Comparison of ENCODE assay signal across 1 cellular context in genomic region chr19:48943081-48943480, GRCh38.
TF ChIP-seq lines count a peak whose summit lies in the region.

No MANE protein-coding gene starts in this region.

TF ChIP-seq in K562, 482 proteins besides CTCF, POLR2A, EP300 and RAD21 (continued from another document):
- no peak for TF ChIP-seq ZNF398 (CRISPR knock-in tag; IDR thresholded peaks at IDR 0.05)
- 0 out of 4 replicates have a peak, but pooled peaks of 1 of the 2 experiments have one; percentile 11 for TF ChIP-seq RCOR1 (IDR thresholded peaks at IDR 0.05; ENCODE audit: borderline replicate concordance in 1 of 2, low read depth in 2 of 2, low read length in 2 of 2)
- no peak for TF ChIP-seq PURB (CRISPR knock-in tag; IDR thresholded peaks at IDR 0.05; ENCODE audit: low read depth)
- TF ChIP-seq TGIF2 (CRISPR knock-in tag; IDR thresholded peaks at IDR 0.05), result no peak
- no peak for TF ChIP-seq NEUROD1 (IDR thresholded peaks at IDR 0.05; ENCODE audit: borderline replicate concordance, low read depth, low read length, partially characterized antibody)
- TF ChIP-seq ZNF75A (CRISPR knock-in tag; IDR thresholded peaks at IDR 0.05), result no peak
- TF ChIP-seq BCLAF1 (IDR thresholded peaks at IDR 0.05; ENCODE audit: borderline replicate concordance in 1 of 2, control insufficient read depth in 1 of 2, low read depth in 2 of 2, low read length in 1 of 2), result no peak
- TF ChIP-seq MAFG (tag; conservative IDR thresholded peaks at IDR 0.05), result no peak
- no peak for TF ChIP-seq SP2 (IDR thresholded peaks at IDR 0.05; ENCODE audit: extremely low read depth, low read depth, low read length, poor library complexity, severe bottlenecking)
- TF ChIP-seq TAF1 (IDR thresholded peaks at IDR 0.05; ENCODE audit: control insufficient read depth, extremely low read depth, insufficient read depth, low read length, severe bottlenecking), result no peak
- no peak for TF ChIP-seq HMG20B (CRISPR knock-in tag; IDR thresholded peaks at IDR 0.05)
- no peak for TF ChIP-seq NR4A1 (CRISPR knock-in tag; IDR thresholded peaks at IDR 0.05)
- no peak for TF ChIP-seq NR4A1 (tag; IDR thresholded peaks at IDR 0.05)
- TF ChIP-seq EHMT2 (IDR thresholded peaks at IDR 0.05), result no peak
- TF ChIP-seq PPARD (CRISPR knock-in tag; IDR thresholded peaks at IDR 0.05), result no peak
- no peak for TF ChIP-seq ZNF174 (CRISPR knock-in tag; IDR thresholded peaks at IDR 0.05)
- TF ChIP-seq DPF2 (IDR thresholded peaks at IDR 0.05), result peak; percentile 34; the same call in 1 of the 2 replicates
- no peak for TF ChIP-seq SAP30 (IDR thresholded peaks at IDR 0.05; ENCODE audit: borderline replicate concordance, insufficient read depth, low read depth, low read length, poor library complexity, severe bottlenecking)
- TF ChIP-seq, protein P1, sequence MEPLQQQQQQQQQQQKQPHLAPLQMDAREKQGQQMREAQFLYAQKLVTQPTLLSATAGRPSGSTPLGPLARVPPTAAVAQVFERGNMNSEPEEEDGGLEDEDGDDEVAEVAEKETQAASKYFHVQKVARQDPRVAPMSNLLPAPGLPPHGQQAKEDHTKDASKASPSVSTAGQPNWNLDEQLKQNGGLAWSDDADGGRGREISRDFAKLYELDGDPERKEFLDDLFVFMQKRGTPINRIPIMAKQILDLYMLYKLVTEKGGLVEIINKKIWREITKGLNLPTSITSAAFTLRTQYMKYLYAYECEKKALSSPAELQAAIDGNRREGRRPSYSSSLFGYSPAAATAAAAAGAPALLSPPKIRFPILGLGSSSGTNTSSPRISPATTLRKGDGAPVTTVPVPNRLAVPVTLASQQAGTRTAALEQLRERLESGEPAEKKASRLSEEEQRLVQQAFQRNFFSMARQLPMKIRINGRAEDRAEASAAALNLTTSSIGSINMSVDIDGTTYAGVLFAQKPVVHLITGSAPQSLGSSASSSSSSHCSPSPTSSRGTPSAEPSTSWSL (CRISPR knock-in tag; IDR thresholded peaks at IDR 0.05; ENCODE audit: borderline replicate concordance), result no peak
- TF ChIP-seq HIVEP1 (CRISPR knock-in tag; IDR thresholded peaks at IDR 0.05), result no peak
- no peak for TF ChIP-seq ZFP91 (CRISPR knock-in tag; IDR thresholded peaks at IDR 0.05)
- TF ChIP-seq NELFE (IDR thresholded peaks at IDR 0.05; ENCODE audit: insufficient read depth, insufficient read length), result no peak
- TF ChIP-seq ZEB2 (IDR thresholded peaks at IDR 0.05), result no peak
- TF ChIP-seq SREBF2 (CRISPR knock-in tag; IDR thresholded peaks at IDR 0.05), result no peak
- no peak for TF ChIP-seq MITF (IDR thresholded peaks at IDR 0.05)
- TF ChIP-seq TBP (optimal IDR thresholded peaks at IDR 0.05; ENCODE audit: low read depth, low read length), result no peak
- TF ChIP-seq, protein P2, sequence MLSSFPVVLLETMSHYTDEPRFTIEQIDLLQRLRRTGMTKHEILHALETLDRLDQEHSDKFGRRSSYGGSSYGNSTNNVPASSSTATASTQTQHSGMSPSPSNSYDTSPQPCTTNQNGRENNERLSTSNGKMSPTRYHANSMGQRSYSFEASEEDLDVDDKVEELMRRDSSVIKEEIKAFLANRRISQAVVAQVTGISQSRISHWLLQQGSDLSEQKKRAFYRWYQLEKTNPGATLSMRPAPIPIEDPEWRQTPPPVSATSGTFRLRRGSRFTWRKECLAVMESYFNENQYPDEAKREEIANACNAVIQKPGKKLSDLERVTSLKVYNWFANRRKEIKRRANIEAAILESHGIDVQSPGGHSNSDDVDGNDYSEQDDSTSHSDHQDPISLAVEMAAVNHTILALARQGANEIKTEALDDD (IDR thresholded peaks at IDR 0.05), result 0 out of 2 replicates have a peak, but pooled peaks have one; percentile 19
- TF ChIP-seq RBM17 (IDR thresholded peaks at IDR 0.05; ENCODE audit: borderline replicate concordance, low read depth, low read length), result no peak
- TF ChIP-seq HOXB6 (CRISPR knock-in tag; IDR thresholded peaks at IDR 0.05; ENCODE audit: borderline replicate concordance), result no peak
- no peak for TF ChIP-seq BMI1 (IDR thresholded peaks at IDR 0.05; ENCODE audit: low read length)
- no peak for TF ChIP-seq KDM5B (IDR thresholded peaks at IDR 0.05; ENCODE audit: insufficient replicate concordance, low read depth, low read length)
- TF ChIP-seq ZNF699 (CRISPR knock-in tag; IDR thresholded peaks at IDR 0.05; ENCODE audit: insufficient replicate concordance), result no peak
- TF ChIP-seq ILK (tag; IDR thresholded peaks at IDR 0.05; ENCODE audit: borderline replicate concordance, low read depth), result no peak
- no peak for TF ChIP-seq HINFP (tag; conservative IDR thresholded peaks at IDR 0.05; ENCODE audit: low read depth)
- peak; percentile 31; the same call in 1 of the 2 replicates for TF ChIP-seq ZNF384 (IDR thresholded peaks at IDR 0.05; ENCODE audit: low read depth, low read length)
- TF ChIP-seq FOXJ3 (CRISPR knock-in tag; IDR thresholded peaks at IDR 0.05), result no peak
- TF ChIP-seq ZNF12 (CRISPR knock-in tag; IDR thresholded peaks at IDR 0.05), result no peak
- TF ChIP-seq CSDE1 (IDR thresholded peaks at IDR 0.05), result no peak
- TF ChIP-seq CHD4 (IDR thresholded peaks at IDR 0.05; ENCODE audit: insufficient read depth, insufficient replicate concordance, low read depth, low read length, poor library complexity, severe bottlenecking), result no peak
- TF ChIP-seq MECOM (CRISPR knock-in tag; IDR thresholded peaks at IDR 0.05), result no peak
- no peak for TF ChIP-seq ZNF175 (CRISPR knock-in tag; IDR thresholded peaks at IDR 0.05; ENCODE audit: low read depth)
- TF ChIP-seq ZNF583 (CRISPR knock-in tag; IDR thresholded peaks at IDR 0.05), result no peak
- peak; percentile 69; the same call in 1 of the 2 replicates for TF ChIP-seq NR2C1 (IDR thresholded peaks at IDR 0.05)
- TF ChIP-seq NR2C1 (tag; IDR thresholded peaks at IDR 0.05), result peak; percentile 85
- TF ChIP-seq FOXK2 (conservative IDR thresholded peaks at IDR 0.05 in 1 of 2, IDR thresholded peaks at IDR 0.05 in 1 of 2; ENCODE audit: low read depth in 2 of 2), result no peak
- TF ChIP-seq SPI1 (IDR thresholded peaks at IDR 0.05; ENCODE audit: borderline replicate concordance, low read depth, low read length), result 0 out of 2 replicates have a peak, but pooled peaks have one; percentile 12
- TF ChIP-seq, protein P3, sequence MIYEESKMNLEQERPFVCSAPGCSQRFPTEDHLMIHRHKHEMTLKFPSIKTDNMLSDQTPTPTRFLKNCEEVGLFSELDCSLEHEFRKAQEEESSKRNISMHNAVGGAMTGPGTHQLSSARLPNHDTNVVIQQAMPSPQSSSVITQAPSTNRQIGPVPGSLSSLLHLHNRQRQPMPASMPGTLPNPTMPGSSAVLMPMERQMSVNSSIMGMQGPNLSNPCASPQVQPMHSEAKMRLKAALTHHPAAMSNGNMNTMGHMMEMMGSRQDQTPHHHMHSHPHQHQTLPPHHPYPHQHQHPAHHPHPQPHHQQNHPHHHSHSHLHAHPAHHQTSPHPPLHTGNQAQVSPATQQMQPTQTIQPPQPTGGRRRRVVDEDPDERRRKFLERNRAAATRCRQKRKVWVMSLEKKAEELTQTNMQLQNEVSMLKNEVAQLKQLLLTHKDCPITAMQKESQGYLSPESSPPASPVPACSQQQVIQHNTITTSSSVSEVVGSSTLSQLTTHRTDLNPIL (CRISPR knock-in tag; IDR thresholded peaks at IDR 0.05), result no peak
- TF ChIP-seq E2F3 (CRISPR knock-in tag; IDR thresholded peaks at IDR 0.05), result no peak
